ENCODE assay signal across 1 cellular context in genomic region chr2:176553685-176554106, GRCh38.
TF ChIP-seq lines count a peak whose summit lies in the region.

No MANE protein-coding gene starts in this region.

TF ChIP-seq in GM12878, 131 proteins besides CTCF, POLR2A, EP300 and RAD21 (continued from another document):
- TF ChIP-seq NKRF (conservative IDR thresholded peaks at IDR 0.05): no peak
- no peak for TF ChIP-seq ZBTB40 (IDR thresholded peaks at IDR 0.05; ENCODE audit: borderline replicate concordance)
- TF ChIP-seq RCOR1 (conservative IDR thresholded peaks at IDR 0.05; ENCODE audit: low read depth, low read length): no peak
- TF ChIP-seq IKZF1 (conservative IDR thresholded peaks at IDR 0.05): no peak
- TF ChIP-seq PAX5 (IDR thresholded peaks at IDR 0.05; ENCODE audit: borderline replicate concordance, low read depth, low read length): no peak
- TF ChIP-seq HCFC1 (IDR thresholded peaks at IDR 0.05; ENCODE audit: low read length): no peak
- no peak for TF ChIP-seq BACH1 (IDR thresholded peaks at IDR 0.05; ENCODE audit: borderline replicate concordance)
- no peak for TF ChIP-seq JUNB (IDR thresholded peaks at IDR 0.05)
- TF ChIP-seq YBX1 (IDR thresholded peaks at IDR 0.05): no peak
- no peak for TF ChIP-seq RELB (IDR thresholded peaks at IDR 0.05; ENCODE audit: low read depth)
- no peak for TF ChIP-seq ZBED1 (IDR thresholded peaks at IDR 0.05; ENCODE audit: borderline replicate concordance)
- TF ChIP-seq SREBF1 (IDR thresholded peaks at IDR 0.05; ENCODE audit: low read length): no peak
- no peak for TF ChIP-seq PML (IDR thresholded peaks at IDR 0.05; ENCODE audit: low read length)
- TF ChIP-seq EZH2 (IDR thresholded peaks at IDR 0.05; ENCODE audit: borderline replicate concordance, control insufficient read depth, low read depth, low read length): no peak
- TF ChIP-seq ZZZ3 (IDR thresholded peaks at IDR 0.05; ENCODE audit: control insufficient read depth, insufficient read length, low read depth): no peak
